In genomic region chr6:28134015-28134414, GRCh38 we compare ENCODE assay signal across 9 cellular contexts. TPM values are rescaled to one million over a fixed set of nuclear protein-coding genes. Genes with fewer than 3 reads are reported as not detected.
DNase-seq lines count a peak whose midpoint lies in the region; ATAC-seq, FAIRE-seq and TF ChIP-seq lines count a peak whose summit lies in the region.
"Had no signal": no experiment of that assay in that cellular context is flagged by ENCODE, and none has a peak within 500 bp of the region (broad histone marks: within the 10 kb centered on the region; RNA-seq: fewer than 3 reads in every experiment).

No MANE protein-coding gene starts in this region.

- WGBS in K562 (ENCODE audit: insufficient coverage, low coverage, missing lambda C conversion rate) = 52% methylated on average over 3 of the region's 3 CpGs

- peak; percentile 37 to 72 for TF ChIP-seq RAD21 in K562 (CRISPR knock-in tag; conservative IDR thresholded peaks at IDR 0.05 in 1 of 2, IDR thresholded peaks at IDR 0.05 in 1 of 2)

- H3K4me2 ChIP-seq in K562 (ENCODE audit: insufficient read depth, low read length) = no peak overlapping the region

- POLR2A ChIA-PET in BJ (lab: Charles Lee) = no interaction called here
- POLR2A ChIA-PET in K562 (lab: Yijun Ruan, JAX) = no interaction called here

- no peaks in the 10 kb centered on the region for H3K27me3 Mint-ChIP-seq in neural crest cell (ENCODE audit: low read depth)

- no TSS peak for BruUV-seq in K562 (replicated peaks; lab: Mats Ljungman, UMichigan)

- peak; percentile 37 for ATAC-seq in K562
- no peak for ATAC-seq in HG03439 (IDR thresholded peaks at IDR 0.05; ENCODE audit: unreplicated experiment)
- no peak for ATAC-seq in GM21717 (IDR thresholded peaks at IDR 0.05; ENCODE audit: unreplicated experiment)

- no peaks in the 10 kb centered on the region for H3K27me3 ChIP-seq in BJ (ENCODE audit: control insufficient read depth, insufficient read depth, low read length)
- no peaks in the 10 kb centered on the region for H3K27me3 ChIP-seq in K562 (ENCODE audit: control insufficient read depth in 2 of 2, insufficient read depth in 2 of 2, low read length in 2 of 2)

- intact Hi-C loops in K562 (cut with micrococcal nuclease) = loop anchor here (2.0 kb wide), 1 partner anchor 551 kb away; no protein-coding TSS in a partner anchor

- no peak overlapping the region for H3K9ac ChIP-seq in K562 (ENCODE audit: insufficient read depth in 1 of 2, low read depth in 2 of 2, low read length in 2 of 2)

- H3K9me3 Mint-ChIP-seq in neural crest cell = no peaks in the 10 kb centered on the region

- peaks cover 51% of the 10 kb centered on the region for H3K4me1 Mint-ChIP-seq in neural crest cell

- no peak for TF ChIP-seq POLR2A in K562 (conservative IDR thresholded peaks at IDR 0.05)

- no peaks in the 10 kb centered on the region for H3K9me1 ChIP-seq in K562 (ENCODE audit: control insufficient read depth, insufficient read depth, low read length)

- peaks cover 81% of the 10 kb centered on the region for H3K79me2 ChIP-seq in K562 (ENCODE audit: control insufficient read depth, insufficient read depth, low read length)

- no peak overlapping the region for H3K27ac ChIP-seq in K562 (ENCODE audit: extremely low read depth, low read depth, low read length)

- in situ Hi-C loops in K562 (cut with MboI) = no loop called here

- no peaks in the 10 kb centered on the region; the same call in 1 of the 2 replicates for H4K20me1 ChIP-seq in K562 (replicated peaks; ENCODE audit: control insufficient read depth, insufficient read depth, low read length)

- FAIRE-seq in K562 (lab: Jason Lieb, UNC) = peak; percentile 76
- FAIRE-seq: islet of Langerhans had no signal

- H3K4me3 Mint-ChIP-seq in neural crest cell = peak overlapping the region; percentile 90

- H2AFZ ChIP-seq in K562 (ENCODE audit: low read depth, low read length) = no peak overlapping the region

- no peaks in the 10 kb centered on the region; the same call in 1 of the 2 replicates for H3K9me3 ChIP-seq in K562 (replicated peaks; ENCODE audit: control insufficient read depth, insufficient read depth, low read depth, low read length)

- H3K36me3 Mint-ChIP-seq in neural crest cell (ENCODE audit: low read depth) = peaks cover 5% of the 10 kb centered on the region

- peaks cover 1% of the 10 kb centered on the region; the same call in 1 of the 2 replicates for H3K36me3 ChIP-seq in BJ (ENCODE audit: control insufficient read depth, insufficient read depth, low read length)
- H3K36me3 ChIP-seq in K562 (ENCODE audit: control insufficient read depth, insufficient read depth, low read length) = peaks cover 44% of the 10 kb centered on the region

- no peak overlapping the region for H3K4me3 ChIP-seq in BJ (ENCODE audit: low read depth, low read length)
- H3K4me3 ChIP-seq in K562 = no peak overlapping the region

- TF ChIP-seq EP300 in K562 (IDR thresholded peaks at IDR 0.05; ENCODE audit: low read length) = no peak

- peaks cover 8 to 15% of the 10 kb centered on the region in 2 experiments; a peak in 4 of 5 replicates for H3K4me1 ChIP-seq in K562 (replicated peaks in 1 of 2; ENCODE audit: control insufficient read depth in 2 of 2, insufficient read depth in 2 of 2, low read length in 2 of 2)

- DNase-seq in BJ (ENCODE audit: low read depth) (no peak), GM10266 (ENCODE audit: extremely low spot score) (no peak), NCI-H526 treated with DMSO at 0.1 percent for 48 hours (lab: John Stamatoyannopoulos, UW) (peak; percentile 19), K562 (ENCODE audit: extremely low read depth in 1 of 4, low spot score in 3 of 4) (peak in 1 of 4 experiments; percentile 72), neural crest cell (ENCODE audit: low read depth, low spot score) (peak; percentile 13)
- DNase-seq in activated CD4-positive, CD25-positive, alpha-beta regulatory T cell treated with anti-CD3 and anti-CD28 coated beads, Interleukin-2, amount 50 U/mL, for 72 hours = no peak

- peak; percentile 55 for TF ChIP-seq CTCF in BJ (IDR thresholded peaks at IDR 0.05; ENCODE audit: insufficient read depth, low read depth, low read length)
- peak; percentile 44 for TF ChIP-seq CTCF in GM10266 (IDR thresholded peaks at IDR 0.05; ENCODE audit: control insufficient read depth, insufficient read depth, low read depth, missing control alignments)
- TF ChIP-seq CTCF in K562 (IDR thresholded peaks at IDR 0.05 in 2 of 3, conservative IDR thresholded peaks at IDR 0.05 in 1 of 3; ENCODE audit: insufficient read depth in 2 of 3, low read depth in 1 of 3, low read length in 3 of 3) = peak; percentile 57 to 71 (median 65)
- peak; percentile 52 for TF ChIP-seq CTCF in neural crest cell (conservative IDR thresholded peaks at IDR 0.05)

- CTCF ChIA-PET in BJ (lab: Yijun Ruan, JAX) = interaction anchor here (0.7 to 0.9 kb wide), 2 partner anchors 78 to 222 kb away, joined by 3 to 6 read pairs; no protein-coding TSS in a partner anchor
- CTCF ChIA-PET in K562 (lab: Yijun Ruan, JAX; ENCODE audit: low intra/inter-chr PET ratio) = interaction anchor here (0.9 kb wide), 1 partner anchor 222 kb away, joined by 12 read pairs; no protein-coding TSS in a partner anchor

- peak overlapping the region; percentile 39 for H3K27ac Mint-ChIP-seq in neural crest cell (ENCODE audit: unreplicated experiment)

RNA-seq across cellular contexts. Expression of gene ZKSCAN8, which starts 7.7 kb away (rescaled TPM):
- polyA plus RNA-seq in BJ (2011; rRNA removed) (5.5 and 8.3 TPM in 2 replicates), K562 (2011; rRNA removed) (22.1 and 40.4 TPM in 2 replicates), K562 (2014; fragmentation: Illumina TruSeq; extraction: Trizol) (35.5 and 37.7 TPM in 2 replicates), K562 (2014; fragmentation: Nextera tagmentation; extraction: Ambion mirVana) (1 to 10 TPM; 3.3 to 7.1 TPM), K562 (2014; rRNA removed) (21.8 and 24.4 TPM in 2 replicates)
- 13.7 and 19.1 TPM in 2 replicates for polyA minus RNA-seq in BJ (2011; rRNA and poly(A)+ RNA removed)
- total RNA-seq in K562 (2011; cell fraction: chromatin; rRNA removed; ENCODE audit: low replicate concordance) = 36.9 and 61.9 TPM in 2 replicates
- total RNA-seq in K562 (2011; cell fraction: nucleolus; rRNA removed) = 15.2 and 22.2 TPM in 2 replicates
- 40.5 and 82.1 TPM in 2 replicates for total RNA-seq in K562 (2011; cell fraction: nucleoplasm; rRNA removed)
- total RNA-seq in K562 (2014; rRNA removed) (12.4 and 15.4 TPM in 2 replicates), K562 (2014; rRNA removed; fragmentation: Illumina TruSeq; extraction: Trizol) (21.7 and 25.3 TPM in 2 replicates), K562 (2015; rRNA removed; fragmentation: Illumina TruSeq; extraction: Trizol) (21.4 and 21.7 TPM in 2 replicates), K562 (2021) (26.7 and 29.9 TPM in 2 replicates), neural crest cell (37.9 and 40.1 TPM in 2 replicates)
- 7.6 and 24.2 TPM in 2 replicates for polyA plus RNA-seq in K562 (2011; cell fraction: cytosol; rRNA removed)
- 103 and 115 TPM in 2 replicates for polyA plus RNA-seq in K562 (2011; cell fraction: nucleus; rRNA removed)
- 15.2 and 22.1 TPM in 2 replicates for polyA plus RNA-seq in K562 (2012)
- polyA minus RNA-seq in K562 (2011; rRNA and poly(A)+ RNA removed) = 37.0 and 56.3 TPM in 2 replicates
- 24.8 and 28.7 TPM in 2 replicates for polyA minus RNA-seq in K562 (2011; cell fraction: cytosol; rRNA and poly(A)+ RNA removed)
- polyA minus RNA-seq in K562 (2011; cell fraction: nucleus; rRNA and poly(A)+ RNA removed) = 22.8 and 48.3 TPM in 2 replicates

RNA-seq across cellular contexts. Expression of gene ZSCAN16, which starts 9.6 kb away (rescaled TPM):
- polyA plus RNA-seq in BJ (2011; rRNA removed) = 1.8 and 2.3 TPM in 2 replicates
- polyA minus RNA-seq in BJ (2011; rRNA and poly(A)+ RNA removed) = 0.57 and 1.1 TPM in 2 replicates
- not detected in 2 replicates for total RNA-seq in K562 (2011; cell fraction: chromatin; rRNA removed; ENCODE audit: low replicate concordance)
- total RNA-seq in K562 (2011; cell fraction: nucleolus; rRNA removed) = not detected in 2 replicates
- total RNA-seq in K562 (2011; cell fraction: nucleoplasm; rRNA removed) = not detected in 2 replicates
- total RNA-seq in K562 (2014; rRNA removed) = not detected in 2 replicates
- not detected in 2 replicates for total RNA-seq in K562 (2014; rRNA removed; fragmentation: Illumina TruSeq; extraction: Trizol)
- total RNA-seq in K562 (2015; rRNA removed; fragmentation: Illumina TruSeq; extraction: Trizol) = not detected in 2 replicates
- total RNA-seq in K562 (2021) = not detected in 2 replicates
- 0.20 TPM in 1 of 2 replicates, not detected in the other for polyA plus RNA-seq in K562 (2011; rRNA removed)
- polyA plus RNA-seq in K562 (2011; cell fraction: cytosol; rRNA removed) = 0.04 TPM in 1 of 2 replicates, not detected in the other
- polyA plus RNA-seq in K562 (2011; cell fraction: nucleus; rRNA removed) = 0.22 TPM in 1 of 2 replicates, not detected in the other
- 0.09 TPM in 1 of 2 replicates, not detected in the other for polyA plus RNA-seq in K562 (2012)
- not detected in 2 replicates for polyA plus RNA-seq in K562 (2014; fragmentation: Illumina TruSeq; extraction: Trizol)
- under 1 TPM in 1 of 2 experiments, not detected in 1; 0.08 TPM for polyA plus RNA-seq in K562 (2014; fragmentation: Nextera tagmentation; extraction: Ambion mirVana)
- not detected in 2 replicates for polyA plus RNA-seq in K562 (2014; rRNA removed)
- polyA minus RNA-seq in K562 (2011; rRNA and poly(A)+ RNA removed) = 0.33 TPM in 1 of 2 replicates, not detected in the other
- polyA minus RNA-seq in K562 (2011; cell fraction: cytosol; rRNA and poly(A)+ RNA removed) = not detected in 2 replicates
- polyA minus RNA-seq in K562 (2011; cell fraction: nucleus; rRNA and poly(A)+ RNA removed) = 0.44 TPM in 1 of 2 replicates, not detected in the other
- total RNA-seq in neural crest cell = 11.1 and 11.8 TPM in 2 replicates

RNA-seq across cellular contexts. Expression of gene ZNF165, which starts 53.6 kb away (rescaled TPM):
- polyA plus RNA-seq in BJ (2011; rRNA removed) = 0.10 and 0.38 TPM in 2 replicates
- polyA minus RNA-seq in BJ (2011; rRNA and poly(A)+ RNA removed) = 0.14 and 0.21 TPM in 2 replicates
- 1.3 and 1.5 TPM in 2 replicates for total RNA-seq in K562 (2011; cell fraction: chromatin; rRNA removed; ENCODE audit: low replicate concordance)
- total RNA-seq in K562 (2011; cell fraction: nucleolus; rRNA removed) = 1.2 and 1.5 TPM in 2 replicates
- 1.8 and 2.4 TPM in 2 replicates for total RNA-seq in K562 (2011; cell fraction: nucleoplasm; rRNA removed)
- 1.2 and 1.5 TPM in 2 replicates for total RNA-seq in K562 (2014; rRNA removed)
- 1.7 and 2.1 TPM in 2 replicates for total RNA-seq in K562 (2014; rRNA removed; fragmentation: Illumina TruSeq; extraction: Trizol)
- total RNA-seq in K562 (2015; rRNA removed; fragmentation: Illumina TruSeq; extraction: Trizol) = 2.1 and 2.3 TPM in 2 replicates
- 1.1 and 1.2 TPM in 2 replicates for total RNA-seq in K562 (2021)
- polyA plus RNA-seq in K562 (2011; rRNA removed) = 1.0 and 1.2 TPM in 2 replicates
- polyA plus RNA-seq in K562 (2011; cell fraction: cytosol; rRNA removed) = 0.36 and 0.41 TPM in 2 replicates
- 1.1 and 1.9 TPM in 2 replicates for polyA plus RNA-seq in K562 (2011; cell fraction: nucleus; rRNA removed)
- 0.99 and 1.8 TPM in 2 replicates for polyA plus RNA-seq in K562 (2012)
- polyA plus RNA-seq in K562 (2014; fragmentation: Illumina TruSeq; extraction: Trizol) = 1.0 and 1.3 TPM in 2 replicates
- 1 to 10 TPM; 2.5 to 3.6 TPM for polyA plus RNA-seq in K562 (2014; fragmentation: Nextera tagmentation; extraction: Ambion mirVana)
- 0.82 and 1.2 TPM in 2 replicates for polyA plus RNA-seq in K562 (2014; rRNA removed)
- polyA minus RNA-seq in K562 (2011; rRNA and poly(A)+ RNA removed) = 1.3 and 2.2 TPM in 2 replicates
- polyA minus RNA-seq in K562 (2011; cell fraction: cytosol; rRNA and poly(A)+ RNA removed) = not detected in 2 replicates
- polyA minus RNA-seq in K562 (2011; cell fraction: nucleus; rRNA and poly(A)+ RNA removed) = 1.2 and 3.4 TPM in 2 replicates
- 0.91 and 0.98 TPM in 2 replicates for total RNA-seq in neural crest cell

Comparison
In these comparisons a context has a peak if more than half of its experiments do, and no peak if none do; other contexts are left out.
1. DNase-seq: peak in NCI-H526 treated with DMSO at 0.1 percent for 48 hours (single experiment) and neural crest cell (single experiment); none in BJ (single experiment), GM10266 (single experiment) and activated CD4-positive, CD25-positive, alpha-beta regulatory T cell treated with anti-CD3 and anti-CD28 coated beads, Interleukin-2, amount 50 U/mL, for 72 hours (single experiment).
2. RNA of gene ZSCAN16, which starts 9.6 kb away (total RNA-seq): 11.1 to 11.8 TPM in neural crest cell; not detected in K562; every median in the first group is over 10 times any median in the second.
3. Peak in every context shown above with its lines, with median percentiles within 50 percentile points of each other: CTCF ChIP-seq.